Comparison of ENCODE assay signal across 9 cellular contexts in the genomic region with DNA sequence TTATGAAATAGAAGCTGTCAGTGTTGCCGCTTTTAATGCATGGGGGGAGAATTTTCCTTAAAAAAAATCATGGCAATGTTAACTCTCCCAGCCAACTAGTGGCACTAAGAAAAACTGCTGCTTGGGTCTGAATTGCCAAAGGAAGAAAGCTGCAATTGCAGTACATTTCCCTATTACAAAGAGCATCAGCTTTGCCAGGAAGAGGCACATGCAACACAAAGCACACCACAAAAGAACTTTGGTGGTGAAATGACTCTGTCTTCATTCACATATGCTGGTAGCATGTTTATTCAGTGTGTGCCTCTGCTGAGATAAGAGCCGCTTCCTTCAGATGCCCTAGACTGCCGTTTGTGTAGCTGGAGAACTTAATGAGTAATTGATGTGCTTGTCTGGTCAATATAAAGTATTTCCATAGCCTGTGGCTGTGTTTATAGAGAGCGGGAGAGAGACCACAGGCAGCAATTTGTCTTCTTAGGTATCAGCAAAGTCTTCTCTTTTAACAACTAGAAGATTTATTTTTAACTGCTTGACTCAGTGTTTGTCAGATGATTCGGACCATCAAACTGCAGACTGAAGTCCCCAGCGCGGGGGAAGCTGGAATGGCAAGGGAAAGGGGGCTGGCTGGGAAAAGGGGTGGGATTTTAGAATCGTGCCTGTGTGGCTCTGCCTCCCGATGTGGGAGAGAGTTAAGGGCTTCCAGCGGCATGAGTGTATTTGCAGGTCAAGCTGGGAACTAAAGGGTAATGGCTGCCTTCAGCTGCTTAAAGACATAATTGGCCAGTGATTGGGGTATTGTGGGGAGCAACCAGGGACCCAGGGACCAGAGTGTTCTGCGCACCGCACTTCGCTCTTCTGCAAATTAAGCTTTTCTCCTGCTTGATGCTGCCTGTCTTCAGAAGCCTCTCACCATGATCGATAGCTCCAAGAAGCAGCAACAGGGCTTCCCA.
DNase-seq lines count a peak whose midpoint lies in the region; ATAC-seq, FAIRE-seq and TF ChIP-seq lines count a peak whose summit lies in the region.
"Had no signal": no experiment of that assay in that cellular context is flagged by ENCODE, and none has a peak within 500 bp of the region (broad histone marks: within the 10 kb centered on the region; RNA-seq: fewer than 3 reads in every experiment).

No MANE protein-coding gene starts in this region.

- H3K27ac ChIP-seq in HCT116 (ENCODE audit: low read depth, low read length), result no peak overlapping the region

- no peaks in the 10 kb centered on the region for H3K27me3 Mint-ChIP-seq in T-helper 17 cell
- H3K27me3 Mint-ChIP-seq: natural killer cell treated with Interleukin-12 subunit alpha and Interleukin-12 subunit beta and Interleukin-15 and Interleukin-18, amount 100 ng/mL, for 72 hours had no signal

- POLR2A ChIA-PET in HCT116 (lab: Charles Lee), result no interaction called here

- RAD21 ChIA-PET in HCT116 (lab: Charles Lee; ENCODE audit: low non-redundant PET in 1 of 2, low total read pairs in 2 of 2, uncharacterized antibody in 2 of 2, unreplicated experiment in 2 of 2), result no interaction called here

- H3K9me3 ChIP-seq in HCT116 (ENCODE audit: control insufficient read depth in 1 of 2, insufficient read depth in 1 of 2, low read depth in 1 of 2, low read length in 2 of 2) (no peaks in the 10 kb centered on the region), T-helper 17 cell (ENCODE audit: control insufficient read depth, low read length, poor library complexity, severe bottlenecking) (no peaks in the 10 kb centered on the region)

- ATAC-seq in HCT116, result peak; percentile 47; the same call in 1 of the 2 replicates
- no peak for ATAC-seq in T-helper 17 cell
- peak; percentile 64 for ATAC-seq in omental fat pad (ENCODE audit: low FRiP score)
- ATAC-seq in GM21360 (IDR thresholded peaks at IDR 0.05; ENCODE audit: unreplicated experiment), result no peak

- H3K36me3 Mint-ChIP-seq in T-helper 17 cell (ENCODE audit: low read depth), result no peaks in the 10 kb centered on the region
- H3K36me3 Mint-ChIP-seq: natural killer cell treated with Interleukin-12 subunit alpha and Interleukin-12 subunit beta and Interleukin-15 and Interleukin-18, amount 100 ng/mL, for 72 hours had no signal

- CTCF ChIA-PET in HCT116 (lab: Charles Lee), result interaction anchor here (1.0 to 1.9 kb wide), 7 partner anchors 10 to 267 kb away, joined by 3 to 9 read pairs (median 3); a partner anchor contains a TSS

- no peaks in the 10 kb centered on the region for H3K79me2 ChIP-seq in HCT116 (ENCODE audit: insufficient read depth, low read length)

- H3K9me2 ChIP-seq in HCT116 (ENCODE audit: insufficient read depth), result no peaks in the 10 kb centered on the region

- peak; percentile 19; the same call in 1 of the 2 replicates for TF ChIP-seq RAD21 in HCT116 (IDR thresholded peaks at IDR 0.05; ENCODE audit: low read depth)

- no peak for TF ChIP-seq POLR2A in HCT116 (IDR thresholded peaks at IDR 0.05; ENCODE audit: borderline replicate concordance, extremely low read depth, insufficient read depth, insufficient read length)

- peak; percentile 49 for DNase-seq in AG08395 (ENCODE audit: low spot score)
- DNase-seq in HCT116 (ENCODE audit: low read depth, low spot score), result no peak
- no peak for DNase-seq in T-helper 17 cell
- peak; percentile 76 for DNase-seq in foreskin melanocyte
- DNase-seq in omental fat pad (ENCODE audit: low spot score), result no peak
- no peak for DNase-seq in GM19239 (ENCODE audit: insufficient read length, low spot score)
- DNase-seq in RPMI8226, result no peak

- no peak overlapping the region for H3K9ac ChIP-seq in HCT116 (ENCODE audit: low read length)

- H3K27me3 ChIP-seq in HCT116 (ENCODE audit: insufficient read depth, low read length), result no peaks in the 10 kb centered on the region

- no peaks in the 10 kb centered on the region for H3K4me1 ChIP-seq in HCT116 (ENCODE audit: control insufficient read depth in 1 of 2, insufficient read depth in 2 of 2, low read length in 2 of 2)

- H4K20me1 ChIP-seq in HCT116 (ENCODE audit: insufficient read depth), result no peaks in the 10 kb centered on the region

- H3K27ac Mint-ChIP-seq in T-helper 17 cell, result peak overlapping the region; percentile 79
- H3K27ac Mint-ChIP-seq: natural killer cell treated with Interleukin-12 subunit alpha and Interleukin-12 subunit beta and Interleukin-15 and Interleukin-18, amount 100 ng/mL, for 72 hours had no signal

- BruUV-seq in HCT116 (replicated peaks; lab: Mats Ljungman, UMichigan), result no TSS peak

- no peaks in the 10 kb centered on the region for H3K36me3 ChIP-seq in HCT116 (ENCODE audit: control insufficient read depth in 1 of 2, insufficient read depth in 2 of 2, low read length in 2 of 2)

- intact Hi-C loops in HCT116 (cut with micrococcal nuclease), result no loop called here

- no peak overlapping the region for H3K4me2 ChIP-seq in HCT116 (ENCODE audit: low read length)

- no peak overlapping the region for H3K4me3 Mint-ChIP-seq in T-helper 17 cell
- H3K4me3 Mint-ChIP-seq: natural killer cell treated with Interleukin-12 subunit alpha and Interleukin-12 subunit beta and Interleukin-15 and Interleukin-18, amount 100 ng/mL, for 72 hours had no signal

- H3K4me1 Mint-ChIP-seq in T-helper 17 cell, result peaks cover 12% of the 10 kb centered on the region

- TF ChIP-seq CTCF in HCT116 (IDR thresholded peaks at IDR 0.05 in 2 of 3, conservative IDR thresholded peaks at IDR 0.05 in 1 of 3; ENCODE audit: borderline replicate concordance in 1 of 3, insufficient read depth in 1 of 3, low read depth in 2 of 3, low read length in 2 of 3) (peak in 2 of 3 experiments; percentile 44 to 56; a peak in 4 of 6 replicates), omental fat pad (IDR thresholded peaks at IDR 0.05) (no peak)

- H3K4me3 ChIP-seq in HCT116 (replicated peaks in 1 of 2; ENCODE audit: low read depth in 1 of 2, low read length in 2 of 2), result no peak overlapping the region

- FAIRE-seq in GM19239 (lab: Jason Lieb, UNC), result no peak

- no peak overlapping the region for H2AFZ ChIP-seq in HCT116 (ENCODE audit: low read depth, low read length, poor library complexity, severe bottlenecking)

TF ChIP-seq in HCT116, 20 proteins besides CTCF, POLR2A, EP300 and RAD21 (continues in another document):
- TF ChIP-seq, protein P1, sequence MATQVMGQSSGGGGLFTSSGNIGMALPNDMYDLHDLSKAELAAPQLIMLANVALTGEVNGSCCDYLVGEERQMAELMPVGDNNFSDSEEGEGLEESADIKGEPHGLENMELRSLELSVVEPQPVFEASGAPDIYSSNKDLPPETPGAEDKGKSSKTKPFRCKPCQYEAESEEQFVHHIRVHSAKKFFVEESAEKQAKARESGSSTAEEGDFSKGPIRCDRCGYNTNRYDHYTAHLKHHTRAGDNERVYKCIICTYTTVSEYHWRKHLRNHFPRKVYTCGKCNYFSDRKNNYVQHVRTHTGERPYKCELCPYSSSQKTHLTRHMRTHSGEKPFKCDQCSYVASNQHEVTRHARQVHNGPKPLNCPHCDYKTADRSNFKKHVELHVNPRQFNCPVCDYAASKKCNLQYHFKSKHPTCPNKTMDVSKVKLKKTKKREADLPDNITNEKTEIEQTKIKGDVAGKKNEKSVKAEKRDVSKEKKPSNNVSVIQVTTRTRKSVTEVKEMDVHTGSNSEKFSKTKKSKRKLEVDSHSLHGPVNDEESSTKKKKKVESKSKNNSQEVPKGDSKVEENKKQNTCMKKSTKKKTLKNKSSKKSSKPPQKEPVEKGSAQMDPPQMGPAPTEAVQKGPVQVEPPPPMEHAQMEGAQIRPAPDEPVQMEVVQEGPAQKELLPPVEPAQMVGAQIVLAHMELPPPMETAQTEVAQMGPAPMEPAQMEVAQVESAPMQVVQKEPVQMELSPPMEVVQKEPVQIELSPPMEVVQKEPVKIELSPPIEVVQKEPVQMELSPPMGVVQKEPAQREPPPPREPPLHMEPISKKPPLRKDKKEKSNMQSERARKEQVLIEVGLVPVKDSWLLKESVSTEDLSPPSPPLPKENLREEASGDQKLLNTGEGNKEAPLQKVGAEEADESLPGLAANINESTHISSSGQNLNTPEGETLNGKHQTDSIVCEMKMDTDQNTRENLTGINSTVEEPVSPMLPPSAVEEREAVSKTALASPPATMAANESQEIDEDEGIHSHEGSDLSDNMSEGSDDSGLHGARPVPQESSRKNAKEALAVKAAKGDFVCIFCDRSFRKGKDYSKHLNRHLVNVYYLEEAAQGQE (IDR thresholded peaks at IDR 0.05; ENCODE audit: low read depth), result no peak
- TF ChIP-seq TCF7L2 (IDR thresholded peaks at IDR 0.05; ENCODE audit: borderline replicate concordance, extremely low read depth, insufficient read depth, insufficient read length) (no peak), POLR2AphosphoS5 (IDR thresholded peaks at IDR 0.05; ENCODE audit: low read depth, low read length) (no peak), CEBPB (IDR thresholded peaks at IDR 0.05; ENCODE audit: low read depth) (no peak), SRF (IDR thresholded peaks at IDR 0.05; ENCODE audit: low read depth) (no peak), FOSL1 (IDR thresholded peaks at IDR 0.05; ENCODE audit: low read depth) (no peak), ZNF274 (IDR thresholded peaks at IDR 0.05; ENCODE audit: low read depth, low read length) (no peak), JUND (IDR thresholded peaks at IDR 0.05) (no peak), EZH2 (IDR thresholded peaks at IDR 0.05) (no peak), EGR1 (IDR thresholded peaks at IDR 0.05; ENCODE audit: low read depth) (no peak), SP1 (IDR thresholded peaks at IDR 0.05; ENCODE audit: low read depth) (no peak), EZH2phosphoT487 (IDR thresholded peaks at IDR 0.05; ENCODE audit: borderline replicate concordance) (no peak), ELF1 (IDR thresholded peaks at IDR 0.05; ENCODE audit: borderline replicate concordance, low read depth) (no peak), SIN3A (IDR thresholded peaks at IDR 0.05; ENCODE audit: low read depth) (no peak), CBX3 (IDR thresholded peaks at IDR 0.05; ENCODE audit: low read depth) (no peak), ZFX (IDR thresholded peaks at IDR 0.05) (no peak)
- TF ChIP-seq, protein P2, sequence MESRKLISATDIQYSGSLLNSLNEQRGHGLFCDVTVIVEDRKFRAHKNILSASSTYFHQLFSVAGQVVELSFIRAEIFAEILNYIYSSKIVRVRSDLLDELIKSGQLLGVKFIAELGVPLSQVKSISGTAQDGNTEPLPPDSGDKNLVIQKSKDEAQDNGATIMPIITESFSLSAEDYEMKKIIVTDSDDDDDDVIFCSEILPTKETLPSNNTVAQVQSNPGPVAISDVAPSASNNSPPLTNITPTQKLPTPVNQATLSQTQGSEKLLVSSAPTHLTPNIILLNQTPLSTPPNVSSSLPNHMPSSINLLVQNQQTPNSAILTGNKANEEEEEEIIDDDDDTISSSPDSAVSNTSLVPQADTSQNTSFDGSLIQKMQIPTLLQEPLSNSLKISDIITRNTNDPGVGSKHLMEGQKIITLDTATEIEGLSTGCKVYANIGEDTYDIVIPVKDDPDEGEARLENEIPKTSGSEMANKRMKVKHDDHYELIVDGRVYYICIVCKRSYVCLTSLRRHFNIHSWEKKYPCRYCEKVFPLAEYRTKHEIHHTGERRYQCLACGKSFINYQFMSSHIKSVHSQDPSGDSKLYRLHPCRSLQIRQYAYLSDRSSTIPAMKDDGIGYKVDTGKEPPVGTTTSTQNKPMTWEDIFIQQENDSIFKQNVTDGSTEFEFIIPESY (IDR thresholded peaks at IDR 0.05; ENCODE audit: extremely low read depth, insufficient replicate concordance, low read length), result no peak

Comparison
In these comparisons a context has a peak if more than half of its experiments do, and no peak if none do; other contexts are left out.
1. DNase-seq: peak in AG08395 (single experiment) and foreskin melanocyte (single experiment); none in HCT116 (single experiment), T-helper 17 cell (0 of 3), omental fat pad (single experiment), GM19239 (single experiment) and RPMI8226 (single experiment).
2. ATAC-seq: peak in HCT116 (single experiment) and omental fat pad (single experiment); none in T-helper 17 cell (single experiment) and GM21360 (single experiment).
3. CTCF ChIP-seq: peak in HCT116 (2 of 3); none in omental fat pad (0 of 3).